In genomic region chr5:67004730-67005350, GRCh38 we compare ENCODE assay signal across 8 cellular contexts.
DNase-seq lines count a peak whose midpoint lies in the region; ATAC-seq, FAIRE-seq and TF ChIP-seq lines count a peak whose summit lies in the region.

No MANE protein-coding gene starts in this region.

- peak overlapping the region; percentile 69 for H3K9ac ChIP-seq in muscle layer of colon (ENCODE audit: low read length)

- FAIRE-seq in urothelium cell line (lab: Jason Lieb, UNC), result no peak

- no peak for TF ChIP-seq CTCF in LNCaP clone FGC (IDR thresholded peaks at IDR 0.05; ENCODE audit: control insufficient read depth, extremely low read depth, insufficient read depth)
- no peak for TF ChIP-seq CTCF in choroid plexus epithelial cell (conservative IDR thresholded peaks at IDR 0.05; ENCODE audit: low read depth, low read length)

- in situ Hi-C loops in ACHN (cut with HindIII; ENCODE audit: low pct_ligation_motif_present, low pct_unique_long_range_greater_than_20kb, low sequenced_read_pairs), result no loop called here

- no peaks in the 10 kb centered on the region for H3K36me3 ChIP-seq in muscle layer of colon (ENCODE audit: insufficient read depth, low read length)

- no peaks in the 10 kb centered on the region for H3K27me3 ChIP-seq in muscle layer of colon (ENCODE audit: control insufficient read depth in 1 of 2, insufficient read depth in 2 of 2, low read length in 2 of 2)

- DNase-seq in ACHN (peak; percentile 10), LNCaP clone FGC (ENCODE audit: low read depth) (no peak), choroid plexus epithelial cell (ENCODE audit: low read depth) (no peak), activated gamma-delta T cell (lab: John Stamatoyannopoulos, UW) (no peak), NCI-H226 (no peak), urothelium cell line (ENCODE audit: low spot score) (no peak)

- no peaks in the 10 kb centered on the region for H3K9me3 ChIP-seq in muscle layer of colon (ENCODE audit: low read length)

- ATAC-seq in HG03108 (IDR thresholded peaks at IDR 0.05; ENCODE audit: unreplicated experiment), result no peak

- peak overlapping the region; percentile 83 for H3K27ac ChIP-seq in muscle layer of colon (ENCODE audit: low read depth, low read length)

- H3K4me3 ChIP-seq in LNCaP clone FGC (ENCODE audit: low read depth, low read length) (peak overlapping the region; percentile 65), choroid plexus epithelial cell (ENCODE audit: low read depth, low read length) (peak overlapping the region; percentile 63), muscle layer of colon (ENCODE audit: low read depth in 1 of 2, low read length in 2 of 2) (peak overlapping the region; percentile 52 to 66)

- peaks cover 33% of the 10 kb centered on the region for H3K4me1 ChIP-seq in muscle layer of colon (ENCODE audit: insufficient read depth, low read length)
